In the genomic region with DNA sequence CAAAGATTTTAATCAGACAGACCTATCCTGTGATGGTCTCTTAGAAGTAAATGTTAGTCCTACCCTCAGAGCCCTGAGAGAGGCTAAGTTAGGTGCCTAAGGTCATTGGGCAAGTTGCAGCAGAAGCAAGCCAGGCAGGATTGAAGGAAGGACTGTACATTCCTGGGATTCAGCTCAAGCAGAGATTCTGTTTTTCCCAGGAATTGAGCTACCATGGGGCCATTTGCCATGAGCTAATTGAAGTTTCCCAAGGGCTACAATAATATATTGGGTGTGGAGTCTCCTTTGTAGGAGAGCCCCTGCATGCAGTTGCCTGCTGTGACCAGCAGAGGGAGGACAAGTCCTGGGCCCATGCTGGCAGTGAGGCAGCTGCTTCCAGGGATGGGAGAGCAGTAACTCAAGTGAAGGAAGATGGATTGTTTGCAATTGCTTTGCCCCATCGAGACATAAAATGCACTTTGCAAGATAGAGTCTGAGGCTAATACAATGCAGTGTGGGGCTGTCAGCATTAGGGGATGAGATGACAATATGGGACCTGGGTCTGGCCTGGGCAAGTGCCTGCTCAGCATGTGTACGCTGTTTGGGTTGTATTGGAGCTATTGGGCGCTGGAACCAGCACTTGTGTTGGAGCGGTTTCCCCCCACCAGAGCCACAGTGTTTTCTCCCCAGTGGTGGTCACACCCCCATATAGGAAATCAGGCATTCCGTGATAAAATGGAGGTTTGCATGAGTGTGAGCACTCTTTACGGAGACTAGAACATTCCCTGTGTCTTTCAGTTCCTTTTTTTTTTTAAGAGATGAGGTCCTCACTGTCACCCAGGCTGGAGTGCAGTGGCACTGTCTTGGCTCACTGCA, we compare ENCODE assay signal across 9 cellular contexts. TPM values are rescaled to one million over a fixed set of nuclear protein-coding genes. Genes with fewer than 3 reads are reported as not detected.
DNase-seq lines count a peak whose midpoint lies in the region; ATAC-seq and TF ChIP-seq lines count a peak whose summit lies in the region.
"Had no signal": no experiment of that assay in that cellular context is flagged by ENCODE, and none has a peak within 500 bp of the region (broad histone marks: within the 10 kb centered on the region; RNA-seq: fewer than 3 reads in every experiment).

No MANE protein-coding gene starts in this region.

- no peaks in the 10 kb centered on the region for H3K4me1 ChIP-seq in colonic mucosa

- peak; percentile 46 for ATAC-seq in HG03095 (IDR thresholded peaks at IDR 0.05; ENCODE audit: unreplicated experiment)
- no peak for ATAC-seq in HG03045 (IDR thresholded peaks at IDR 0.05; ENCODE audit: unreplicated experiment)

- H3K9ac ChIP-seq in colonic mucosa (ENCODE audit: low read depth in 2 of 2, low read length in 2 of 2) = no peak overlapping the region

- intact Hi-C loops in colonic mucosa (cut with DNase I) (loop anchor here (5.0 to 10.0 kb wide), 3 partner anchors 105 to 512 kb away; partner anchors contain the start of genes BPIFB2 and SUN5), lower leg skin (cut with DNase I; ENCODE audit: low total_unique reads) (loop anchor here (5.0 to 10.0 kb wide), 2 partner anchors 95 to 112 kb away; no protein-coding TSS in a partner anchor)

- no peak for TF ChIP-seq POLR2A in lower leg skin (IDR thresholded peaks at IDR 0.05)

- H3K27ac ChIP-seq in colonic mucosa = no peak overlapping the region
- H3K27ac ChIP-seq: epithelial cell of prostate had no signal

- H3K9me3 ChIP-seq in colonic mucosa = no peaks in the 10 kb centered on the region

- no peaks in the 10 kb centered on the region for H3K36me3 ChIP-seq in colonic mucosa

- DNase-seq in ELF-1 (ENCODE audit: low read depth, low spot score) = peak; percentile 85
- DNase-seq in NCI-H446 treated with DMSO at 0.1 percent for 48 hours (lab: John Stamatoyannopoulos, UW) = peak; percentile 45
- DNase-seq in activated CD4-positive, alpha-beta T cell treated with anti-CD3 and anti-CD28 coated beads for 48 hours = peak; percentile 80
- peak; percentile 77 for DNase-seq in colonic mucosa
- DNase-seq in lower leg skin (ENCODE audit: low spot score in 2 of 2) = peak; percentile 56 to 92
- peak; percentile 41 to 63 (median 52) for DNase-seq in stimulated activated CD4-positive, alpha-beta T cell treated with anti-CD3 and anti-CD28 coated beads, TNF-alpha, amount 100 ng/mL, for 4 hours (ENCODE audit: low read depth in 3 of 3)

- H3K4me3 ChIP-seq in colonic mucosa (no peak overlapping the region), lower leg skin (ENCODE audit: low read depth, poor library complexity, severe bottlenecking) (no peak overlapping the region)

- 60 to 74% methylated on average over 6 of the region's 6 CpGs for WGBS in lower leg skin, 2 donors

- no peaks in the 10 kb centered on the region for H3K27me3 ChIP-seq in colonic mucosa

- peak; percentile 100 for TF ChIP-seq CTCF in colonic mucosa (IDR thresholded peaks at IDR 0.05)
- peak in 1 of 3 donors; percentile 92 for TF ChIP-seq CTCF in lower leg skin (IDR thresholded peaks at IDR 0.05)

RNA-seq across cellular contexts. Expression of gene DNMT3B, which starts 27.9 kb away (rescaled TPM):
- total RNA-seq in colonic mucosa (1 to 10 TPM in 1 of 2 donors, under 1 TPM in 1; 0.80 to 3.3 TPM), lower leg skin (1 to 10 TPM; 2.0 to 3.4 (median 2.7) TPM)

RNA-seq across cellular contexts. Expression of gene MAPRE1, which starts 29.6 kb away (rescaled TPM):
- total RNA-seq in colonic mucosa (100 to 1,000 TPM in 1 of 2 donors, 10 to 100 TPM in 1; 88.7 to 101 TPM), lower leg skin (10 to 100 TPM; 44.6 to 60.2 (median 52.8) TPM)

RNA-seq across cellular contexts. Expression of gene COMMD7, which starts 46.9 kb away (rescaled TPM):
- 10 to 100 TPM; 28.9 to 43.8 TPM for total RNA-seq in colonic mucosa
- 10 to 100 TPM; 16.9 to 21.0 (median 18.7) TPM for total RNA-seq in lower leg skin
